13 cellular contexts compared by ENCODE assay signal in genomic region chr16:65249768-65250167, GRCh38.
DNase-seq lines count a peak whose midpoint lies in the region; ATAC-seq and TF ChIP-seq lines count a peak whose summit lies in the region.
"Had no signal": no experiment of that assay in that cellular context is flagged by ENCODE, and none has a peak within 500 bp of the region (broad histone marks: within the 10 kb centered on the region; RNA-seq: fewer than 3 reads in every experiment).

No MANE protein-coding gene starts in this region.

- H3K36me3 ChIP-seq in adipocyte (ENCODE audit: control insufficient read depth, insufficient read depth, low read length, severe bottlenecking) (no peaks in the 10 kb centered on the region), cardiac muscle cell (no peaks in the 10 kb centered on the region), mucosa of descending colon (ENCODE audit: low read depth) (no peaks in the 10 kb centered on the region), testis (ENCODE audit: low read depth, missing control alignments) (no peaks in the 10 kb centered on the region), HAP-1 (replicated peaks) (no peaks in the 10 kb centered on the region)

- H3K9me3 Mint-ChIP-seq in natural killer cell treated with Interleukin-12 subunit alpha and Interleukin-12 subunit beta and Interleukin-15 and Interleukin-18, amount 100 ng/mL, for 72 hours = peaks cover 3% of the 10 kb centered on the region

- TF ChIP-seq CTCF in cardiac muscle cell (IDR thresholded peaks at IDR 0.05; ENCODE audit: low read depth, low read length) (no peak), mucosa of descending colon (IDR thresholded peaks at IDR 0.05) (no peak), testis (IDR thresholded peaks at IDR 0.05) (no peak)

- no peak for TF ChIP-seq POLR2A in testis (IDR thresholded peaks at IDR 0.05)

- peak overlapping the region; percentile 48 for H3K4me3 ChIP-seq in adipocyte (ENCODE audit: low read length)
- H3K4me3 ChIP-seq in cardiac muscle cell = no peak overlapping the region
- H3K4me3 ChIP-seq in mucosa of descending colon = no peak overlapping the region
- H3K4me3 ChIP-seq in testis = no peak overlapping the region
- H3K4me3 ChIP-seq in HAP-1 = no peak overlapping the region

- H3K9me3 ChIP-seq in adipocyte (ENCODE audit: control insufficient read depth, low read length) (no peaks in the 10 kb centered on the region), cardiac muscle cell (ENCODE audit: low read depth) (no peaks in the 10 kb centered on the region), mucosa of descending colon (no peaks in the 10 kb centered on the region), testis (no peaks in the 10 kb centered on the region), HAP-1 (no peaks in the 10 kb centered on the region; the same call in 1 of the 2 replicates)

- H3K27me3 Mint-ChIP-seq in natural killer cell treated with Interleukin-12 subunit alpha and Interleukin-12 subunit beta and Interleukin-15 and Interleukin-18, amount 100 ng/mL, for 72 hours = no peaks in the 10 kb centered on the region
- H3K27me3 Mint-ChIP-seq: memory B cell had no signal

- no peak overlapping the region for H3K4me3 Mint-ChIP-seq in natural killer cell treated with Interleukin-12 subunit alpha and Interleukin-12 subunit beta and Interleukin-15 and Interleukin-18, amount 100 ng/mL, for 72 hours
- H3K4me3 Mint-ChIP-seq: memory B cell had no signal

- 33 to 49% methylated on average over 7 to 8 of the region's 8 CpGs for WGBS in testis, 2 donors

- H3K27me3 ChIP-seq in adipocyte (replicated peaks; ENCODE audit: control insufficient read depth, insufficient read depth, low read length) (no peaks in the 10 kb centered on the region), cardiac muscle cell (no peaks in the 10 kb centered on the region), testis (no peaks in the 10 kb centered on the region), HAP-1 (ENCODE audit: low read depth) (no peaks in the 10 kb centered on the region)

- in situ Hi-C loops in HAP-1 (cut with MboI; ENCODE audit: low sequenced_read_pairs) = no loop called here

- peak overlapping the region; percentile 43 for H3K9ac ChIP-seq in adipocyte (ENCODE audit: low read length)

- intact Hi-C loops in mucosa of descending colon (cut with DNase I, micrococcal nuclease) (no loop called here), testis (cut with DNase I; ENCODE audit: low total_unique reads) (no loop called here)

- ATAC-seq in mucosa of descending colon = peak; percentile 14
- no peak for ATAC-seq in natural killer cell treated with Interleukin-12 subunit alpha and Interleukin-12 subunit beta and Interleukin-15 and Interleukin-18, amount 100 ng/mL, for 72 hours

- H3K36me3 Mint-ChIP-seq in natural killer cell treated with Interleukin-12 subunit alpha and Interleukin-12 subunit beta and Interleukin-15 and Interleukin-18, amount 100 ng/mL, for 72 hours = no peaks in the 10 kb centered on the region
- H3K36me3 Mint-ChIP-seq: memory B cell had no signal

- DNase-seq in adipocyte (ENCODE audit: low read depth) = no peak
- DNase-seq in cardiac muscle cell (ENCODE audit: low read depth in 1 of 2, low spot score in 1 of 2) = peak; percentile 84 to 91
- DNase-seq in mucosa of descending colon = peak in 1 of 3 donors; percentile 2
- DNase-seq in testis = peak; percentile 85
- DNase-seq in amniotic stem cell (lab: John Stamatoyannopoulos, UW) = no peak
- DNase-seq in natural killer cell treated with Interleukin-12 subunit alpha and Interleukin-12 subunit beta and Interleukin-15 and Interleukin-18, amount 100 ng/mL, for 72 hours (ENCODE audit: low spot score) = no peak
- no peak for DNase-seq in HAP-1 (ENCODE audit: low spot score in 2 of 2)
- no peak for DNase-seq in NCI-H2081 treated with DMSO at 0.1 percent for 48 hours (lab: John Stamatoyannopoulos, UW)
- DNase-seq: activated CD4-positive, CD25-positive, alpha-beta regulatory T cell treated with anti-CD3 and anti-CD28 coated beads, Interleukin-2, amount 50 U/mL, for 72 hours; activated effector memory CD4-positive, alpha-beta T cell treated with Interleukin-2 at 50 U/mL for 16 hours; NCI-H1436; NCI-H748 treated with DMSO at 0.1 percent for 48 hours had no signal

- peak overlapping the region; percentile 74 for H3K27ac ChIP-seq in cardiac muscle cell
- H3K27ac ChIP-seq in testis = peak overlapping the region in 1 of 2 donors; percentile 20

- H3K27ac Mint-ChIP-seq in natural killer cell treated with Interleukin-12 subunit alpha and Interleukin-12 subunit beta and Interleukin-15 and Interleukin-18, amount 100 ng/mL, for 72 hours = no peak overlapping the region
- H3K27ac Mint-ChIP-seq: memory B cell had no signal

- H3K4me1 Mint-ChIP-seq in natural killer cell treated with Interleukin-12 subunit alpha and Interleukin-12 subunit beta and Interleukin-15 and Interleukin-18, amount 100 ng/mL, for 72 hours (ENCODE audit: low read depth in 2 of 2) = no peaks in the 10 kb centered on the region
- H3K4me1 Mint-ChIP-seq: memory B cell had no signal

- H3K4me1 ChIP-seq in adipocyte (ENCODE audit: control insufficient read depth, insufficient read depth, low read length) (peaks cover 10% of the 10 kb centered on the region), cardiac muscle cell (ENCODE audit: low read depth) (peaks cover 18% of the 10 kb centered on the region), mucosa of descending colon (ENCODE audit: low read depth) (no peaks in the 10 kb centered on the region), testis (peaks cover 8% of the 10 kb centered on the region), HAP-1 (no peaks in the 10 kb centered on the region)

Comparison
In these comparisons a context has a peak if more than half of its experiments do, and no peak if none do; other contexts are left out.
1. DNase-seq: peak in cardiac muscle cell (2 of 2) and testis (single experiment); none in adipocyte (single experiment), amniotic stem cell (single experiment), natural killer cell treated with Interleukin-12 subunit alpha and Interleukin-12 subunit beta and Interleukin-15 and Interleukin-18, amount 100 ng/mL, for 72 hours (single experiment), HAP-1 (0 of 2) and NCI-H2081 treated with DMSO at 0.1 percent for 48 hours (single experiment).